Comparison of ENCODE assay signal across 1 cellular context in genomic region chr16:66830422-66831404, GRCh38.
TF ChIP-seq lines count a peak whose summit lies in the region.

TSS of gene NAE1 (minus strand) at chr16:66830976. CDS start at chr16:66830899, 77 bp downstream.

TF ChIP-seq in HepG2, 621 proteins besides CTCF, POLR2A, EP300 and RAD21 (continued from another document and continues in another):
- TF ChIP-seq ZNF710 (CRISPR knock-in tag; IDR thresholded peaks at IDR 0.05; ENCODE audit: borderline replicate concordance), result peak; percentile 90
- TF ChIP-seq KAT7 (CRISPR knock-in tag; IDR thresholded peaks at IDR 0.05; ENCODE audit: borderline replicate concordance), result peak; percentile 91
- TF ChIP-seq FOXC1 (CRISPR knock-in tag; IDR thresholded peaks at IDR 0.05; ENCODE audit: borderline replicate concordance), result peak; percentile 99
- TF ChIP-seq MYC (CRISPR knock-in tag; IDR thresholded peaks at IDR 0.05; ENCODE audit: borderline replicate concordance), result peak; percentile 93
- TF ChIP-seq GTF2F1 (IDR thresholded peaks at IDR 0.05; ENCODE audit: low read length), result no peak
- TF ChIP-seq ZBTB34 (CRISPR knock-in tag; IDR thresholded peaks at IDR 0.05), result no peak
- peak; percentile 90; the same call in 1 of the 2 replicates for TF ChIP-seq MTF1 (CRISPR knock-in tag; IDR thresholded peaks at IDR 0.05)
- TF ChIP-seq SUZ12 (IDR thresholded peaks at IDR 0.05; ENCODE audit: low read depth, low read length), result no peak
- TF ChIP-seq ZFP62 (CRISPR knock-in tag; IDR thresholded peaks at IDR 0.05), result peak; percentile 73; the same call in 1 of the 2 replicates
- no peak for TF ChIP-seq SKIL (CRISPR knock-in tag; IDR thresholded peaks at IDR 0.05; ENCODE audit: borderline replicate concordance)
- peak; percentile 99 for TF ChIP-seq ZNF891 (CRISPR knock-in tag; IDR thresholded peaks at IDR 0.05)
- peak; percentile 88 for TF ChIP-seq SAP130 (CRISPR knock-in tag; IDR thresholded peaks at IDR 0.05; ENCODE audit: low read depth)
- TF ChIP-seq MXD1 (CRISPR knock-in tag; IDR thresholded peaks at IDR 0.05), result peak; percentile 96
- peak; percentile 79 for TF ChIP-seq E2F5 (CRISPR knock-in tag; conservative IDR thresholded peaks at IDR 0.05)
- TF ChIP-seq ZNF580 (CRISPR knock-in tag; IDR thresholded peaks at IDR 0.05; ENCODE audit: borderline replicate concordance, low read depth), result peak; percentile 80; the same call in 1 of the 2 replicates
- no peak for TF ChIP-seq ZFP41 (CRISPR knock-in tag; IDR thresholded peaks at IDR 0.05; ENCODE audit: borderline replicate concordance)
- TF ChIP-seq ZNF18 (CRISPR knock-in tag; IDR thresholded peaks at IDR 0.05; ENCODE audit: insufficient replicate concordance), result peak; percentile 88
- TF ChIP-seq SIX1 (CRISPR knock-in tag; IDR thresholded peaks at IDR 0.05; ENCODE audit: borderline replicate concordance), result no peak; the same call in 1 of the 2 replicates
- TF ChIP-seq ZNF530 (CRISPR knock-in tag; IDR thresholded peaks at IDR 0.05; ENCODE audit: low read depth), result no peak
- TF ChIP-seq PCBP1 (IDR thresholded peaks at IDR 0.05; ENCODE audit: borderline replicate concordance, low read depth, low read length), result no peak
- peak; percentile 87 for TF ChIP-seq ZBTB38 (CRISPR knock-in tag; IDR thresholded peaks at IDR 0.05)
- TF ChIP-seq ZNF30 (CRISPR knock-in tag; IDR thresholded peaks at IDR 0.05), result peak; percentile 93; the same call in 1 of the 2 replicates
- peak; percentile 37; the same call in 1 of the 2 replicates for TF ChIP-seq SMAD1 (CRISPR knock-in tag; IDR thresholded peaks at IDR 0.05; ENCODE audit: borderline replicate concordance, low read depth)
- TF ChIP-seq ZNF275 (CRISPR knock-in tag; IDR thresholded peaks at IDR 0.05; ENCODE audit: borderline replicate concordance), result peak; percentile 98; the same call in 1 of the 2 replicates
- TF ChIP-seq ZNF567 (CRISPR knock-in tag; IDR thresholded peaks at IDR 0.05; ENCODE audit: borderline replicate concordance), result peak; percentile 82; the same call in 1 of the 2 replicates
- TF ChIP-seq JUNB (CRISPR knock-in tag; IDR thresholded peaks at IDR 0.05; ENCODE audit: borderline replicate concordance), result no peak
- peak; percentile 96 for TF ChIP-seq ZNF883 (CRISPR knock-in tag; IDR thresholded peaks at IDR 0.05; ENCODE audit: not compliant biosample characterization)
- no peak for TF ChIP-seq ZKSCAN5 (CRISPR knock-in tag; IDR thresholded peaks at IDR 0.05)
- TF ChIP-seq ZNF337 (CRISPR knock-in tag; IDR thresholded peaks at IDR 0.05; ENCODE audit: borderline replicate concordance, low read depth), result no peak
- TF ChIP-seq IRX3 (CRISPR knock-in tag; IDR thresholded peaks at IDR 0.05; ENCODE audit: borderline replicate concordance, low read depth), result peak; percentile 44
- TF ChIP-seq ZNF510 (CRISPR knock-in tag; IDR thresholded peaks at IDR 0.05; ENCODE audit: low read depth), result no peak
- peak; percentile 65; the same call in 1 of the 2 replicates for TF ChIP-seq HINFP (CRISPR knock-in tag; IDR thresholded peaks at IDR 0.05; ENCODE audit: low read depth)
- no peak for TF ChIP-seq ZNF383 (CRISPR knock-in tag; IDR thresholded peaks at IDR 0.05; ENCODE audit: borderline replicate concordance)
- peak; percentile 99 for TF ChIP-seq ZFP90 (CRISPR knock-in tag; IDR thresholded peaks at IDR 0.05; ENCODE audit: borderline replicate concordance)
- peak; percentile 82 for TF ChIP-seq DRAP1 (CRISPR knock-in tag; IDR thresholded peaks at IDR 0.05)
- peak; percentile 96; the same call in 1 of the 2 replicates for TF ChIP-seq SP140L (CRISPR knock-in tag; IDR thresholded peaks at IDR 0.05; ENCODE audit: borderline replicate concordance)
- peak; percentile 93 for TF ChIP-seq ARNT2 (CRISPR knock-in tag; IDR thresholded peaks at IDR 0.05; ENCODE audit: low read depth)
- TF ChIP-seq ATF4 (CRISPR knock-in tag; IDR thresholded peaks at IDR 0.05), result no peak
- TF ChIP-seq NKX3-1 (CRISPR knock-in tag; IDR thresholded peaks at IDR 0.05), result peak; percentile 99
- no peak for TF ChIP-seq ZNF609 (CRISPR knock-in tag; IDR thresholded peaks at IDR 0.05; ENCODE audit: borderline replicate concordance)
